10 cellular contexts compared by ENCODE assay signal in genomic region chr12:88639361-88639760, GRCh38. TPM values are rescaled to one million over a fixed set of nuclear protein-coding genes. Genes with fewer than 3 reads are reported as not detected.
DNase-seq lines count a peak whose midpoint lies in the region; TF ChIP-seq lines count a peak whose summit lies in the region.
"Had no signal": no experiment of that assay in that cellular context is flagged by ENCODE, and none has a peak within 500 bp of the region (broad histone marks: within the 10 kb centered on the region; RNA-seq: fewer than 3 reads in every experiment).

No MANE protein-coding gene starts in this region.

- WGBS in GM23248 (ENCODE audit: low coverage in 1 of 2, low lambda C conversion rate in 2 of 2, missing lambda C conversion rate in 2 of 2), 2 experiments: 47 to 61% methylated on average over 3 of the region's 3 CpGs
- 43 to 53% methylated on average over 3 of the region's 3 CpGs for WGBS in esophagus squamous epithelium, 2 donors

- no peaks in the 10 kb centered on the region for H3K4me1 Mint-ChIP-seq in activated CD4-positive, alpha-beta T cell treated with anti-CD3 and anti-CD28 coated beads, Interleukin-2, amount 10 ng/mL, durations not matched to agents 24 days and 14 days

- no peaks in the 10 kb centered on the region for H3K79me2 ChIP-seq in GM23248 (ENCODE audit: insufficient read depth)

- peaks cover 13% of the 10 kb centered on the region for H3F3A ChIP-seq in GM23248 (ENCODE audit: insufficient read depth)

- in situ Hi-C loops in GM23248 (cut with MboI): no loop called here

- H3K27ac ChIP-seq in GM23248 (peak overlapping the region; percentile 14), esophagus squamous epithelium (peak overlapping the region in 3 of 4 donors; percentile 40 to 73 (median 45))

- no peaks in the 10 kb centered on the region for H3K9me2 ChIP-seq in GM23248 (ENCODE audit: insufficient read depth)

- no peaks in the 10 kb centered on the region for H3K9me3 Mint-ChIP-seq in activated CD4-positive, alpha-beta T cell treated with anti-CD3 and anti-CD28 coated beads, Interleukin-2, amount 10 ng/mL, durations not matched to agents 24 days and 14 days

- H3K4me3 Mint-ChIP-seq in activated CD4-positive, alpha-beta T cell treated with anti-CD3 and anti-CD28 coated beads, Interleukin-2, amount 10 ng/mL, durations not matched to agents 24 days and 14 days: no peak overlapping the region

- no peak for TF ChIP-seq POLR2A in esophagus squamous epithelium (IDR thresholded peaks at IDR 0.05)

- intact Hi-C loops in esophagus squamous epithelium (cut with DNase I): no loop called here
- intact Hi-C loops in activated CD4-positive, alpha-beta T cell treated with anti-CD3 and anti-CD28 coated beads, Interleukin-2, amount 10 ng/mL, durations not matched to agents 24 days and 14 days (cut with micrococcal nuclease): no loop called here

- H3K9me3 ChIP-seq in GM23248 (ENCODE audit: low read depth): no peaks in the 10 kb centered on the region
- H3K9me3 ChIP-seq in esophagus squamous epithelium: no peaks in the 10 kb centered on the region
- H3K9me3 ChIP-seq: mucosa of descending colon had no signal

- TF ChIP-seq CTCF in esophagus squamous epithelium (IDR thresholded peaks at IDR 0.05): no peak

- peak overlapping the region; percentile 4; the same call in 1 of the 2 replicates for H3K9ac ChIP-seq in GM23248

- H3K4me1 ChIP-seq in GM23248 (ENCODE audit: insufficient read depth) (peaks cover 30% of the 10 kb centered on the region), esophagus squamous epithelium (peaks cover 0 to 19% (median 5%) of the 10 kb centered on the region in 3 donors)

- 0 out of 2 replicates have a peak overlapping the region, but pooled peaks have one; percentile 4 for H3K4me3 ChIP-seq in GM23248
- peak overlapping the region in 1 of 4 donors; percentile 10 for H3K4me3 ChIP-seq in esophagus squamous epithelium
- H3K4me3 ChIP-seq: mucosa of descending colon had no signal

- no peak overlapping the region for H3K27ac Mint-ChIP-seq in activated CD4-positive, alpha-beta T cell treated with anti-CD3 and anti-CD28 coated beads, Interleukin-2, amount 10 ng/mL, durations not matched to agents 24 days and 14 days

- no peaks in the 10 kb centered on the region for H3K36me3 Mint-ChIP-seq in activated CD4-positive, alpha-beta T cell treated with anti-CD3 and anti-CD28 coated beads, Interleukin-2, amount 10 ng/mL, durations not matched to agents 24 days and 14 days (ENCODE audit: low read depth)

- H3K36me3 ChIP-seq in GM23248 (ENCODE audit: low read depth) (no peaks in the 10 kb centered on the region), esophagus squamous epithelium (no peaks in the 10 kb centered on the region)

- H3K27me3 ChIP-seq in GM23248 (replicated peaks; ENCODE audit: insufficient read depth): no peaks in the 10 kb centered on the region
- no peaks in the 10 kb centered on the region for H3K27me3 ChIP-seq in esophagus squamous epithelium

- H4K20me1 ChIP-seq in GM23248 (ENCODE audit: insufficient read depth): no peaks in the 10 kb centered on the region

- no peak for DNase-seq in GM23248
- peak; percentile 23 to 75 for DNase-seq in NCI-H524 (lab: John Stamatoyannopoulos, UW)
- no peak for DNase-seq in esophagus squamous epithelium (lab: John Stamatoyannopoulos, UW)
- DNase-seq in pons (ENCODE audit: low spot score): peak; percentile 12
- no peak for DNase-seq in activated CD4-positive, alpha-beta T cell treated with anti-CD3 and anti-CD28 coated beads for 1 hour
- no peak for DNase-seq in activated CD4-positive, alpha-beta T cell treated with anti-CD3 and anti-CD28 coated beads, Interleukin-2, amount 10 ng/mL, durations not matched to agents 24 days and 14 days
- DNase-seq in inferior parietal cortex (ENCODE audit: extremely low spot score): no peak
- DNase-seq in Kasumi-1 (lab: John Stamatoyannopoulos, UW): no peak
- DNase-seq: stimulated activated CD4-positive, alpha-beta T cell treated with anti-CD3 and anti-CD28 coated beads, Interleukin-2, amount 100 ng/mL, for 48 hours had no signal

- H3K27me3 Mint-ChIP-seq in activated CD4-positive, alpha-beta T cell treated with anti-CD3 and anti-CD28 coated beads, Interleukin-2, amount 10 ng/mL, durations not matched to agents 24 days and 14 days: peaks cover 1% of the 10 kb centered on the region

- H3K4me2 ChIP-seq in GM23248 (ENCODE audit: unreplicated experiment): peak overlapping the region; percentile 44

- H2AFZ ChIP-seq in GM23248: peak overlapping the region; percentile 54

RNA-seq across cellular contexts. Expression of gene KITLG, which starts 59.1 kb away (rescaled TPM):
- 98.4 and 146 TPM in 2 replicates for total RNA-seq in GM23248 (2014; rRNA removed; shearing (Covaris generic))
- polyA plus RNA-seq in GM23248 (2016; fragmentation: Nextera tagmentation; extraction: Ambion mirVana): 33.8 and 34.8 TPM in 2 replicates
- total RNA-seq in esophagus squamous epithelium: 10 to 100 TPM in 3 of 4 donors, 1 to 10 TPM in 1; 3.9 to 33.0 (median 14.7) TPM
- total RNA-seq in activated CD4-positive, alpha-beta T cell treated with anti-CD3 and anti-CD28 coated beads, Interleukin-2, amount 10 ng/mL, durations not matched to agents 24 days and 14 days: 0.09 and 0.30 TPM in 2 replicates

Comparison
In these comparisons a context has a peak if more than half of its experiments do, and no peak if none do; other contexts are left out.
1. DNase-seq: peak in NCI-H524 (2 of 2) and pons (single experiment); none in GM23248 (single experiment), esophagus squamous epithelium (single experiment), activated CD4-positive, alpha-beta T cell treated with anti-CD3 and anti-CD28 coated beads for 1 hour (single experiment), activated CD4-positive, alpha-beta T cell treated with anti-CD3 and anti-CD28 coated beads, Interleukin-2, amount 10 ng/mL, durations not matched to agents 24 days and 14 days (single experiment), inferior parietal cortex (single experiment) and Kasumi-1 (0 of 2).